10 cellular contexts compared by ENCODE assay signal in the genomic region with DNA sequence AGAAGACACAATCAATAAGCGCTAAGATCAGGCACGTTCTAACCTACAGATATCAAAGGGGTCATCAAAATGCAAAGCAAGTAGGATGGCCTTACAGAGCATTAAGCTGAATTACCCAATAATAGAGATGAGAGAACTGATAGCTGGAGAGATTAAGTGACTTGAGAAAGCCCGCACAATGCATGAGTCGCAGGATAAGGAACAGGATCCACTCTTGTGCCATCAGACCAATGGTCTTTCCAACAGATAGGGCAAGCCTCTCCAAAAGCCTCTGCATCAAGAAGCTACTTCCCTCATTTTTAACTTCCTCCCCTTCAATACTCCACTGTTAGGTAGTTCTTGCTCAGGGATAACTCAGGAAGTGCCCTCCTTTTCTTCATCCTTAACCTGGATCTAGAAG. TPM values are rescaled to one million over a fixed set of nuclear protein-coding genes. Genes with fewer than 3 reads are reported as not detected.
DNase-seq lines count a peak whose midpoint lies in the region; ATAC-seq and TF ChIP-seq lines count a peak whose summit lies in the region.
"Had no signal": no experiment of that assay in that cellular context is flagged by ENCODE, and none has a peak within 500 bp of the region (broad histone marks: within the 10 kb centered on the region; RNA-seq: fewer than 3 reads in every experiment).

No MANE protein-coding gene starts in this region.

- no peak overlapping the region for H2BK12ac ChIP-seq in neuronal stem cell (ENCODE audit: low read length)

- H3K9me3 ChIP-seq in tibial nerve (no peaks in the 10 kb centered on the region), neuronal stem cell (replicated peaks in 1 of 2; ENCODE audit: control insufficient read depth in 2 of 2, insufficient read depth in 1 of 2, low read depth in 1 of 2, low read length in 2 of 2) (peaks cover 0 to 38% of the 10 kb centered on the region in 2 donors)

- H2AK5ac ChIP-seq in neuronal stem cell (ENCODE audit: low read depth, low read length) = no peak overlapping the region

- H3K4me1 ChIP-seq in tibial nerve (peaks cover 0 to 44% (median 10%) of the 10 kb centered on the region in 4 donors), neuronal stem cell (ENCODE audit: control insufficient read depth in 2 of 2, insufficient read depth in 1 of 2, low read depth in 1 of 2, low read length in 2 of 2) (peaks cover 5 to 8% of the 10 kb centered on the region in 2 donors)

- POLR2A ChIA-PET in WTC11 (lab: Charles Lee) = no interaction called here

- H3K27ac ChIP-seq in HL-60 (replicated peaks) (no peak overlapping the region), tibial nerve (no peak overlapping the region), neuronal stem cell (replicated peaks; ENCODE audit: low read length) (no peak overlapping the region)
- H3K27ac ChIP-seq: skin epidermis had no signal

- no peak overlapping the region for H4K8ac ChIP-seq in neuronal stem cell (ENCODE audit: low read depth, low read length)

- in situ Hi-C loops in ACHN (cut with HindIII; ENCODE audit: low pct_ligation_motif_present, low pct_unique_long_range_greater_than_20kb, low sequenced_read_pairs) = loop anchor here (25.0 kb wide), 1 partner anchor 225 kb away; no protein-coding TSS in a partner anchor

- H3K9ac ChIP-seq in neuronal stem cell (ENCODE audit: low read depth, low read length, poor library complexity) = no peak overlapping the region

- H3K14ac ChIP-seq in neuronal stem cell (ENCODE audit: low read length) = no peak overlapping the region

- TF ChIP-seq CTCF in CD14-positive monocyte (IDR thresholded peaks at IDR 0.05) = no peak
- no peak for TF ChIP-seq CTCF in HL-60 (IDR thresholded peaks at IDR 0.05; ENCODE audit: insufficient read depth, low read length)
- no peak for TF ChIP-seq CTCF in WTC11 (IDR thresholded peaks at IDR 0.05)
- TF ChIP-seq CTCF in tibial nerve (IDR thresholded peaks at IDR 0.05) = no peak

- no peak overlapping the region for H3K4ac ChIP-seq in neuronal stem cell (ENCODE audit: low read length)

- H3K27me3 ChIP-seq in HL-60 (ENCODE audit: insufficient read depth, poor library complexity, severe bottlenecking) (no peaks in the 10 kb centered on the region), tibial nerve (no peaks in the 10 kb centered on the region), neuronal stem cell (ENCODE audit: control insufficient read depth in 3 of 3, insufficient read depth in 3 of 3, low read depth in 1 of 3, low read length in 3 of 3) (no peaks in the 10 kb centered on the region)

- no peak overlapping the region for H3K23ac ChIP-seq in neuronal stem cell (ENCODE audit: low read depth, low read length, poor library complexity)

- H3K4me3 Mint-ChIP-seq in CD14-positive monocyte (peak overlapping the region in 1 of 2 donors; percentile 13), WTC11 (peak overlapping the region; percentile 80)

- peak overlapping the region in 6 of 7 donors; percentile 32 to 80 (median 68) for H3K27ac Mint-ChIP-seq in CD14-positive monocyte
- H3K27ac Mint-ChIP-seq in WTC11 = peak overlapping the region; percentile 14; the same call in 1 of the 2 replicates

- H2BK120ac ChIP-seq in neuronal stem cell (ENCODE audit: low read depth, low read length) = no peak overlapping the region

- H4K91ac ChIP-seq in neuronal stem cell (ENCODE audit: low read depth, low read length, poor library complexity) = no peak overlapping the region

- H2BK15ac ChIP-seq in neuronal stem cell (ENCODE audit: low read length) = no peak overlapping the region

- 86 to 93% methylated on average over 4 of the region's 4 CpGs for WGBS in tibial nerve, 2 donors
- WGBS in neuronal stem cell (ENCODE audit: extremely low coverage in 2 of 2, insufficient read length in 2 of 2, insufficient replicate concordance in 1 of 2), 2 donors = no CpG with 5 or more reads among the region's 4 CpGs

- peak overlapping the region; percentile 81 for H3K4me3 ChIP-seq in HL-60 (replicated peaks; ENCODE audit: insufficient read depth, low read length)
- no peak overlapping the region for H3K4me3 ChIP-seq in tibial nerve
- H3K4me3 ChIP-seq in neuronal stem cell (ENCODE audit: low read length in 2 of 2) = no peak overlapping the region
- H3K4me3 ChIP-seq: skin epidermis had no signal

- H3K9me3 Mint-ChIP-seq in CD14-positive monocyte = peaks cover 0 to 2% (median 0%) of the 10 kb centered on the region in 7 donors
- H3K9me3 Mint-ChIP-seq in WTC11 = peaks cover 20% of the 10 kb centered on the region

- H3K79me1 ChIP-seq in neuronal stem cell (ENCODE audit: low read depth, low read length) = peaks cover 1% of the 10 kb centered on the region

- DNase-seq in CD14-positive monocyte (ENCODE audit: low spot score) = no peak
- DNase-seq in HL-60 (ENCODE audit: low read depth in 1 of 2, low spot score in 1 of 2) = peak; percentile 64 to 82
- no peak for DNase-seq in WTC11 (ENCODE audit: low spot score)
- peak; percentile 47 for DNase-seq in iris pigment epithelial cell (ENCODE audit: low read depth)
- no peak for DNase-seq in ACHN
- no peak for DNase-seq in tibial nerve (ENCODE audit: low spot score in 2 of 2)
- DNase-seq in NCI-H1417 (lab: John Stamatoyannopoulos, UW) = no peak
- no peak for DNase-seq in neuronal stem cell (ENCODE audit: low spot score)

- no peak for ATAC-seq in WTC11

- CTCF ChIA-PET in WTC11 (lab: Charles Lee) = interaction anchor here (0.6 to 1.1 kb wide), 2 partner anchors 10 to 33 kb away, joined by 3 read pairs; no protein-coding TSS in a partner anchor

- H3K4me2 ChIP-seq in neuronal stem cell (ENCODE audit: insufficient read depth, low read length, poor library complexity, severe bottlenecking) = no peak overlapping the region

- intact Hi-C loops in CD14-positive monocyte (cut with micrococcal nuclease) = loop anchor here in 1 of 2 donors (5.0 to 10.0 kb wide), 2 partner anchors 120 to 207 kb away; partner anchors contain the start of genes EXO1 and FH

- H3K27me3 Mint-ChIP-seq in CD14-positive monocyte (ENCODE audit: low read depth in 3 of 3) (no peaks in the 10 kb centered on the region), WTC11 (ENCODE audit: low read depth) (peaks cover 18% of the 10 kb centered on the region)

- H3K36me3 Mint-ChIP-seq in CD14-positive monocyte = peaks cover 17 to 18% of the 10 kb centered on the region in 2 donors
- H3K36me3 Mint-ChIP-seq in WTC11 = peaks cover 46% of the 10 kb centered on the region

- H3K4me1 Mint-ChIP-seq in CD14-positive monocyte = peaks cover 40% of the 10 kb centered on the region
- H3K4me1 Mint-ChIP-seq in WTC11 = peaks cover 29% of the 10 kb centered on the region

- no peak overlapping the region for H3K18ac ChIP-seq in neuronal stem cell (ENCODE audit: low read length)

- TF ChIP-seq EP300 in tibial nerve (IDR thresholded peaks at IDR 0.05) = no peak

- no peak overlapping the region for H2AFZ ChIP-seq in neuronal stem cell (ENCODE audit: low read length)

- TF ChIP-seq POLR2A in tibial nerve (IDR thresholded peaks at IDR 0.05) = no peak

- no peak overlapping the region for H2BK5ac ChIP-seq in neuronal stem cell (ENCODE audit: low read length)

- peaks cover 0 to 12% (median 0%) of the 10 kb centered on the region in 3 donors for H3K36me3 ChIP-seq in tibial nerve
- peaks cover 8 to 58% of the 10 kb centered on the region in 2 donors for H3K36me3 ChIP-seq in neuronal stem cell (replicated peaks in 1 of 2; ENCODE audit: control insufficient read depth in 2 of 2, insufficient read depth in 2 of 2, low read length in 2 of 2)

TF ChIP-seq in WTC11, 78 proteins besides CTCF, POLR2A, EP300 and RAD21 (continues in another document):
- TF ChIP-seq ZNF532 (CRISPR knock-in tag; IDR thresholded peaks at IDR 0.05; ENCODE audit: borderline replicate concordance) = no peak
- TF ChIP-seq ATF1 (CRISPR knock-in tag; IDR thresholded peaks at IDR 0.05) = no peak
- TF ChIP-seq KAT7 (CRISPR knock-in tag; IDR thresholded peaks at IDR 0.05; ENCODE audit: borderline replicate concordance) = no peak
- no peak for TF ChIP-seq GTF2I (CRISPR knock-in tag; conservative IDR thresholded peaks at IDR 0.05)
- TF ChIP-seq NR1H2 (CRISPR knock-in tag; IDR thresholded peaks at IDR 0.05) = no peak

RNA-seq across cellular contexts. Expression of gene CHML, which starts 2.6 kb away (rescaled TPM):
- polyA plus RNA-seq in CD14-positive monocyte = 1 to 10 TPM; 3.4 TPM
- 53.5 to 60.4 TPM (median 56.9 TPM) in 3 replicates for total RNA-seq in WTC11 (2021)
- 1 to 10 TPM; 5.7 to 9.6 (median 6.8) TPM for total RNA-seq in tibial nerve
- 12.2 TPM for polyA plus RNA-seq in neuronal stem cell (2013, experiment 1 of 2)
- 12.5 TPM for polyA plus RNA-seq in neuronal stem cell (2013, experiment 2 of 2)

RNA-seq across cellular contexts. Expression of gene OPN3, which starts 2.6 kb away (rescaled TPM):
- 10 to 100 TPM; 55.2 to 56.1 TPM for polyA plus RNA-seq in CD14-positive monocyte
- total RNA-seq in WTC11 (2021) (14.4 to 17.2 TPM (median 15.2 TPM) in 3 replicates), tibial nerve (10 to 100 TPM; 17.8 to 31.7 (median 19.7) TPM)
- 41.1 TPM for polyA plus RNA-seq in neuronal stem cell (2013, experiment 1 of 2)
- polyA plus RNA-seq in neuronal stem cell (2013, experiment 2 of 2) = 41.0 TPM

RNA-seq across cellular contexts. Expression of gene WDR64, which starts 14.5 kb away (rescaled TPM):
- not detected for polyA plus RNA-seq in CD14-positive monocyte
- not detected in 3 replicates for total RNA-seq in WTC11 (2021)
- total RNA-seq in tibial nerve = under 1 TPM in 1 of 4 donors, not detected in 3; 0.42 TPM
- polyA plus RNA-seq in neuronal stem cell (2013, experiment 1 of 2) = 0.10 TPM
- polyA plus RNA-seq in neuronal stem cell (2013, experiment 2 of 2) = 0.08 TPM
- total RNA-seq: temporal lobe had no signal

Comparison
In these comparisons a context has a peak if more than half of its experiments do, and no peak if none do; other contexts are left out.
1. DNase-seq: peak in HL-60 (2 of 2) and iris pigment epithelial cell (single experiment); none in CD14-positive monocyte (single experiment), WTC11 (single experiment), ACHN (single experiment), tibial nerve (0 of 2), NCI-H1417 (0 of 3) and neuronal stem cell (single experiment).